In the genomic region with DNA sequence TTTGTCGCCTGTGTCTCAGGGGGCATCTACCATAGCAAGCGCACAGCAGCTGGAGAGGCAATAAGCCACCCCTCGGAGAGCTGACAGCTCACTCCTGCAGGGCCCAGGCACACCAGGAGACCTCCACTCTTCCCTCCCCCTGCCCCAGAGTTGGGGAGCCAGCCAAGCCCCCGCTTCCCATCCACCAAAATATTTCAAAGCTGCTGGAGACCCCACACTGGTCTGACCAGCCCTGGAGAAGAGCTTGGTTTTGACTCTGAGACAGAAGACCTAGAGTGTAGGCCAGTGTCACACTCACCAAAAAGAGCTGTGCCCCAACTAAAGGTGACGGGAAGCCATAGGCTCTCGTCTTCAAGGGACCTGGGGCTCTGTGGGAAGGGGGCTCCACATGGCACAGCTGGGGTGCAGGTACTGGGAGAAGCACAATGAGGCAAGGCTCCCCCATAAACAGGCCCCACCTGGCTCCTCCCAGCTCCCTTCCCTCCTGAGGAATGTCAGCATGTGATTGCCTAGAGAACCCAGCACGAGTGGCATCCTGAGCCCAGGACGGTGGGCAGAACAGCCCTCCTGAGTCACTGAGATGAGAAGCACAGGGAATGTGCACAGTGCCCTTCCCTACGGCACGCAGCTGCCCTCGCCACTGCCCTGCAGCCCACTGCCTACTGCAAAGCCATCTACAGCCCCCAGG, we compare ENCODE assay signal across 20 cellular contexts. TPM values are rescaled to one million over a fixed set of nuclear protein-coding genes. Genes with fewer than 3 reads are reported as not detected.
DNase-seq lines count a peak whose midpoint lies in the region; ATAC-seq and TF ChIP-seq lines count a peak whose summit lies in the region.
"Had no signal": no experiment of that assay in that cellular context is flagged by ENCODE, and none has a peak within 500 bp of the region (broad histone marks: within the 10 kb centered on the region; RNA-seq: fewer than 3 reads in every experiment).

No MANE protein-coding gene starts in this region.

- H3K36me3 ChIP-seq in left lung = no peaks in the 10 kb centered on the region
- H3K36me3 ChIP-seq in tibial artery = no peaks in the 10 kb centered on the region

- DNase-seq in activated effector memory CD4-positive, alpha-beta T cell treated with anti-CD3 and anti-CD28 coated beads, Interleukin-2, amount 50 U/mL, for 16 hours = peak; percentile 54
- DNase-seq in activated effector memory CD4-positive, alpha-beta T cell treated with Interleukin-2 at 50 U/mL for 16 hours = no peak
- DNase-seq in activated CD4-positive, alpha-beta memory T cell treated with anti-CD3 and anti-CD28 coated beads for 36 hours = peak; percentile 6
- DNase-seq in left lung (peak; percentile 25 to 52), tibial artery (peak; percentile 11 to 32), NCI-H1436 (lab: John Stamatoyannopoulos, UW) (no peak), DMS114 treated with DMSO at 0.1 percent for 48 hours (lab: John Stamatoyannopoulos, UW; ENCODE audit: unreplicated experiment) (no peak)
- DNase-seq: dermis blood vessel endothelial cell; NCI-H1694 treated with DMSO at 0.1 percent for 48 hours; NCI-H345; nephron progenitor cell; NK-92 treated with Interleukin-12 subunit alpha and Interleukin-12 subunit beta, amount 100 ng/mL, for 24 hours; stimulated activated CD4-positive, alpha-beta T cell treated with anti-CD3 and anti-CD28 coated beads, Interleukin-15, amount 100 ng/mL, for 24 hours; stimulated activated naive CD8-positive, alpha-beta T cell treated with anti-CD3 and anti-CD28 coated beads, Interleukin-15, Interleukin-2, amounts not matched to agents 100 U/mL and 50 U/mL, for 24 hours had no signal

- TF ChIP-seq CTCF in left lung (IDR thresholded peaks at IDR 0.05) (no peak), tibial artery (IDR thresholded peaks at IDR 0.05) (no peak)

- CTCF ChIA-PET in activated CD4-positive, alpha-beta memory T cell treated with anti-CD3 and anti-CD28 coated beads for 36 hours (lab: Charles Lee) = no interaction called here

- no peaks in the 10 kb centered on the region for H3K27me3 Mint-ChIP-seq in activated CD4-positive, alpha-beta memory T cell treated with anti-CD3 and anti-CD28 coated beads for 36 hours
- H3K27me3 Mint-ChIP-seq: activated naive CD8-positive, alpha-beta T cell; CD4-positive, alpha-beta T cell had no signal

- no peaks in the 10 kb centered on the region for H3K36me3 Mint-ChIP-seq in activated CD4-positive, alpha-beta memory T cell treated with anti-CD3 and anti-CD28 coated beads for 36 hours
- H3K36me3 Mint-ChIP-seq: activated naive CD8-positive, alpha-beta T cell; memory B cell had no signal

- H3K4me1 ChIP-seq in left lung (peaks cover under 1 to 5% of the 10 kb centered on the region in 2 donors), tibial artery (peaks cover 0 to 6% (median 5%) of the 10 kb centered on the region in 4 donors)

- H3K27ac ChIP-seq in left lung = no peak overlapping the region
- no peak overlapping the region for H3K27ac ChIP-seq in tibial artery

- H3K9me3 ChIP-seq in left lung (no peaks in the 10 kb centered on the region), tibial artery (no peaks in the 10 kb centered on the region)

- peaks cover under 1% of the 10 kb centered on the region for H3K4me1 Mint-ChIP-seq in activated CD4-positive, alpha-beta memory T cell treated with anti-CD3 and anti-CD28 coated beads for 36 hours (ENCODE audit: low read depth)
- H3K4me1 Mint-ChIP-seq: nephron progenitor cell had no signal

- ATAC-seq in left lung = no peak
- ATAC-seq in GM21717 (IDR thresholded peaks at IDR 0.05; ENCODE audit: unreplicated experiment) = no peak
- ATAC-seq: esophagus mucosa; stimulated activated naive CD8-positive, alpha-beta T cell treated with anti-CD3 and anti-CD28 coated beads, Interleukin-15, Interleukin-2, amounts not matched to agents 100 U/mL and 50 U/mL, for 24 hours had no signal

- no peaks in the 10 kb centered on the region for H3K9me3 Mint-ChIP-seq in activated CD4-positive, alpha-beta memory T cell treated with anti-CD3 and anti-CD28 coated beads for 36 hours
- H3K9me3 Mint-ChIP-seq: CD4-positive, alpha-beta T cell; memory B cell; nephron progenitor cell; T-helper 1 cell treated with Interleukin-12 subunit alpha and Interleukin-12 subunit beta and Interleukin-4 antibody, amounts not matched to agents 30 μg/mL and 1 μg/mL, for 36 hours had no signal

- H3K4me3 Mint-ChIP-seq in activated CD4-positive, alpha-beta memory T cell treated with anti-CD3 and anti-CD28 coated beads for 36 hours = no peak overlapping the region
- H3K4me3 Mint-ChIP-seq: activated naive CD8-positive, alpha-beta T cell; CD4-positive, alpha-beta T cell; memory B cell; nephron progenitor cell; T-helper 1 cell treated with Interleukin-12 subunit alpha and Interleukin-12 subunit beta and Interleukin-4 antibody, amounts not matched to agents 30 μg/mL and 1 μg/mL, for 36 hours had no signal

- H3K4me3 ChIP-seq in left lung = no peak overlapping the region
- no peak overlapping the region for H3K4me3 ChIP-seq in tibial artery

- intact Hi-C loops in activated CD4-positive, alpha-beta memory T cell treated with anti-CD3 and anti-CD28 coated beads for 36 hours (cut with micrococcal nuclease) = no loop called here
- intact Hi-C loops in left lung (cut with DNase I) (no loop called here), tibial artery (cut with DNase I; ENCODE audit: low total_unique reads) (loop anchor here (5.0 kb wide), 1 partner anchor 83 kb away; the partner anchor contains the start of gene RAB36)

- H3K27ac Mint-ChIP-seq in activated CD4-positive, alpha-beta memory T cell treated with anti-CD3 and anti-CD28 coated beads for 36 hours = no peak overlapping the region
- H3K27ac Mint-ChIP-seq: activated naive CD8-positive, alpha-beta T cell; CD4-positive, alpha-beta T cell; memory B cell; nephron progenitor cell; T-helper 1 cell treated with Interleukin-12 subunit alpha and Interleukin-12 subunit beta and Interleukin-4 antibody, amounts not matched to agents 30 μg/mL and 1 μg/mL, for 36 hours had no signal

- peaks cover 0 to 10% of the 10 kb centered on the region in 2 donors for H3K27me3 ChIP-seq in left lung
- H3K27me3 ChIP-seq in tibial artery = peaks cover 0 to 3% of the 10 kb centered on the region in 2 donors

- POLR2A ChIA-PET in activated CD4-positive, alpha-beta memory T cell treated with anti-CD3 and anti-CD28 coated beads for 36 hours (lab: Charles Lee) = no interaction called here

RNA-seq across cellular contexts. Expression of gene GNAZ, which starts 5.8 kb away (rescaled TPM):
- 1 to 10 TPM; 1.6 to 2.2 TPM for total RNA-seq in activated CD4-positive, alpha-beta memory T cell treated with anti-CD3 and anti-CD28 coated beads for 36 hours
- total RNA-seq in left lung = 1 to 10 TPM; 1.7 to 2.1 TPM

Comparison
In these comparisons a context has a peak if more than half of its experiments do, and no peak if none do; other contexts are left out.
1. DNase-seq: peak in activated effector memory CD4-positive, alpha-beta T cell treated with anti-CD3 and anti-CD28 coated beads, Interleukin-2, amount 50 U/mL, for 16 hours (single experiment), activated CD4-positive, alpha-beta memory T cell treated with anti-CD3 and anti-CD28 coated beads for 36 hours (single experiment), left lung (2 of 2) and tibial artery (2 of 2); none in activated effector memory CD4-positive, alpha-beta T cell treated with Interleukin-2 at 50 U/mL for 16 hours (single experiment), NCI-H1436 (single experiment) and DMS114 treated with DMSO at 0.1 percent for 48 hours (single experiment).